8 cellular contexts compared by ENCODE assay signal in the genomic region with DNA sequence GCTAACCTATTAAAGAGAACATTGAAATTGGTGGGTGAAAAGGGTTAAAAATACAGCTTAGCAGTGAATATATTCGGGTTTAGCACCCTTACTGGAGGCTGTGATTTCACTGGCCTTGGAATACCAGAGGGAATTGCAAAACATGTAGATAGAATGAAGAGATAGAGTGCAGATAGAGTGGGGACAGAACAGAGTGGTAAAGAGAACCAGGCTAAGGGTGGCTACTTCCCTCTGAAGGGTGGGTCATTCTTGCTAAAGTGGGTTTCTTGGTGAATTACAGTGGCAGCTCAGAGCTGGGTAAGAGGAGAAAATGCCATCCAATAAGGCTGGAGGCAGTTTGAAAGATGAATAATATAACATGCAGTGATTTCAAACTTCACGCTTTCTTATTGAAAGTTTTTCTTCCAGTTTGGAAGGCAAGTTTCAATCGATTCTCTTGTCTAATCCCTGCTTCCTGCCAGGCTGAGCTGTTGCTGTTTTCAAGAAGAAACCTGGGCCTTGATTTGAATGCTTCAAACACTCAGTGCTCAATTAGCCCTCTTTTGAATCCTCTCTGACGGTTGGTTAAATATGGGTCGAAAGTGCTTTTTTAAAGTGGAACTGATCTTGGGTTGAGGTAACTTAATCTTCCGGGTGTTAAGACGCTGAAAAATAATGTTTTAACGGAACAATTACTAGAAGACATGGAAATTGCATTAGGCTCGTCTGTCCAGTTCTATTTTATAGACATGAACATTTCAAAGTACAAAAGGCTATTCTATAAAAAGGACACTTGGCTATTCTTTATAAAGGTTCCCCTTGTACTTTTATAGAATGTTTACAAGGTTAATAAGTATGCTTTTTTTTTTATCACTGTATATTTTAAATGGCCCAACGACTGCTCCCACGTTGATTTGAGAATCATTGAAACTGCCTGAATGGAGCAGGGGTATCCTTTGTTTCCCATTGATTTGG.
DNase-seq lines count a peak whose midpoint lies in the region; ATAC-seq, FAIRE-seq and TF ChIP-seq lines count a peak whose summit lies in the region.

No MANE protein-coding gene starts in this region.

- ATAC-seq in GM18505 (IDR thresholded peaks at IDR 0.05; ENCODE audit: unreplicated experiment): no peak
- ATAC-seq in HG02840 (IDR thresholded peaks at IDR 0.05; ENCODE audit: low FRiP score, unreplicated experiment): peak; percentile 39

- H3K27me3 ChIP-seq in small intestine (ENCODE audit: control insufficient read depth in 2 of 2, insufficient read depth in 2 of 2, low read length in 2 of 2): no peaks in the 10 kb centered on the region

- CTCF ChIA-PET in RWPE1 (lab: Yijun Ruan, JAX): interaction anchor here (0.6 to 1.8 kb wide), 8 partner anchors 34 to 287 kb away, joined by 3 to 11 read pairs (median 4); no protein-coding TSS in a partner anchor

- peak overlapping the region; percentile 91 to 93 for H3K27ac ChIP-seq in small intestine (ENCODE audit: low read depth in 1 of 2, low read length in 1 of 2)
- no peak overlapping the region for H3K27ac ChIP-seq in RWPE1

- no peak for FAIRE-seq in small intestine (lab: Jason Lieb, UNC)

- TF ChIP-seq POLR2A in GM18505 (IDR thresholded peaks at IDR 0.05; ENCODE audit: borderline replicate concordance, extremely low read depth, insufficient read depth, insufficient read length): peak; percentile 28

- peak overlapping the region; percentile 18 for H3K27ac Mint-ChIP-seq in glutamatergic neuron (ENCODE audit: unreplicated experiment)

- peaks cover 32% of the 10 kb centered on the region for H3K4me1 Mint-ChIP-seq in glutamatergic neuron (ENCODE audit: low read depth, unreplicated experiment)

- no peak for TF ChIP-seq CTCF in glutamatergic neuron (IDR thresholded peaks at IDR 0.05; ENCODE audit: partially characterized antibody, unreplicated experiment)
- no peak for TF ChIP-seq CTCF in RWPE1 (conservative IDR thresholded peaks at IDR 0.05; ENCODE audit: low read depth)

- POLR2A ChIA-PET in RWPE1 (lab: Yijun Ruan, JAX; ENCODE audit: low non-redundant PET): interaction anchor here (0.5 to 0.7 kb wide), 2 partner anchors 12 to 217 kb away, joined by 5 read pairs; no protein-coding TSS in a partner anchor

- H3K9me3 Mint-ChIP-seq in glutamatergic neuron (ENCODE audit: unreplicated experiment): peaks cover 1% of the 10 kb centered on the region

- H3K36me3 ChIP-seq in small intestine (ENCODE audit: control insufficient read depth in 2 of 2, insufficient read depth in 2 of 2, low read length in 2 of 2): no peaks in the 10 kb centered on the region

- H3K27me3 Mint-ChIP-seq in glutamatergic neuron (ENCODE audit: unreplicated experiment): no peaks in the 10 kb centered on the region

- H3K4me3 Mint-ChIP-seq in glutamatergic neuron (ENCODE audit: unreplicated experiment): peak overlapping the region; percentile 60

- H3K4me3 ChIP-seq in small intestine (ENCODE audit: low read depth in 1 of 2, low read length in 2 of 2): no peak overlapping the region

- peaks cover 6 to 18% of the 10 kb centered on the region in 2 donors for H3K4me1 ChIP-seq in small intestine (ENCODE audit: control insufficient read depth in 2 of 2, insufficient read depth in 1 of 2, low read depth in 1 of 2, low read length in 1 of 2)

- WGBS in small intestine, 3 donors: 4 to 23% (median 9%) methylated on average over 11 of the region's 11 CpGs

- no peaks in the 10 kb centered on the region for H3K36me3 Mint-ChIP-seq in glutamatergic neuron (ENCODE audit: unreplicated experiment)

- H3K9me3 ChIP-seq in small intestine (ENCODE audit: control insufficient read depth, low read depth): no peaks in the 10 kb centered on the region

- DNase-seq in SK-N-DZ (ENCODE audit: low spot score) (peak; percentile 75), glutamatergic neuron (no peak), small intestine (peak; percentile 58), RWPE1 (ENCODE audit: low spot score) (no peak), mucosa of gallbladder (ENCODE audit: low spot score) (no peak), ACHN (no peak)

- in situ Hi-C loops in ACHN (cut with HindIII; ENCODE audit: low pct_ligation_motif_present, low pct_unique_long_range_greater_than_20kb, low sequenced_read_pairs): no loop called here

Comparison
In these comparisons a context has a peak if more than half of its experiments do, and no peak if none do; other contexts are left out.
1. DNase-seq: peak in SK-N-DZ (single experiment) and small intestine (single experiment); none in glutamatergic neuron (single experiment), RWPE1 (single experiment), mucosa of gallbladder (single experiment) and ACHN (single experiment).